Comparison of ENCODE assay signal across 20 cellular contexts in the genomic region with DNA sequence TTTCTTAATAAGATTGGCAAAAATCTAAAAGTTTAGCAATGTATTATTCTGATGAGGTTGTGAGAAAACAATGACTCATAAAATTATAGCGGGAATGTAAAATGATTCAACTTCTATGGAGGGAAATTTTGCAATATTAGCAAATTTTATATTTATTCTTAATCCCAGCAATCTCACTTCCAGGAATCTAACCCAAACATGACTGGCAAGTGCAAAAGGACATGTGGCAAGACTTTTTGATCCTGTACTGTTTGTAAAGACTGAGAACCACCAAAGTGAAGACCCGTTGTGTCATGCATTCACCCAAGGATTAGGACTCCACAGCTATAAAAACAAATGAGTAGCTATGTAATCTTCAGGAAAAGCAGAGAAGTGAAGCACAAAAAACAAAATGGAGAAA.
DNase-seq lines count a peak whose midpoint lies in the region; FAIRE-seq and TF ChIP-seq lines count a peak whose summit lies in the region.
"Had no signal": no experiment of that assay in that cellular context is flagged by ENCODE, and none has a peak within 500 bp of the region (broad histone marks: within the 10 kb centered on the region; RNA-seq: fewer than 3 reads in every experiment).

No MANE protein-coding gene starts in this region.

- no peaks in the 10 kb centered on the region for H3K27me3 ChIP-seq in small intestine (ENCODE audit: control insufficient read depth in 2 of 2, insufficient read depth in 2 of 2, low read length in 2 of 2)
- H3K27me3 ChIP-seq: SJCRH30 had no signal

- WGBS in small intestine, 3 donors = 80 to 88% (median 86%) methylated on average over 2 of the region's 2 CpGs

- H3K27ac ChIP-seq in small intestine (ENCODE audit: low read depth in 1 of 2, low read length in 1 of 2) = no peak overlapping the region
- H3K27ac ChIP-seq: RWPE1, SJCRH30 had no signal

- H3K4me3 ChIP-seq in choroid plexus epithelial cell (ENCODE audit: low read depth, low read length) = no peak overlapping the region
- no peak overlapping the region for H3K4me3 ChIP-seq in small intestine (ENCODE audit: low read depth in 1 of 2, low read length in 2 of 2)
- H3K4me3 ChIP-seq: SJCRH30 had no signal

- DNase-seq in H54 (ENCODE audit: insufficient read length, low spot score) = no peak
- DNase-seq in MV-4-11 (lab: John Stamatoyannopoulos, UW) = peak; percentile 13
- DNase-seq in choroid plexus epithelial cell (ENCODE audit: low read depth) = peak; percentile 25
- DNase-seq in non-pigmented ciliary epithelial cell (ENCODE audit: low read depth) = peak; percentile 3
- no peak for DNase-seq in central memory CD4-positive, alpha-beta T cell
- DNase-seq in stimulated activated naive CD4-positive, alpha-beta T cell treated with Interleukin-2 at 50 U/mL for 16 hours (lab: John Stamatoyannopoulos, UW) = no peak
- no peak for DNase-seq in small intestine
- no peak for DNase-seq in HK-2 (ENCODE audit: unreplicated experiment)
- DNase-seq: Caco-2; CD4-positive, CD25-positive, alpha-beta regulatory T cell; DMS53; GOT3; HFFc6; KBM-7; NCI-H1092; NCI-H146; NCI-H2081; NCI-H774 had no signal

- no peak for TF ChIP-seq CTCF in choroid plexus epithelial cell (conservative IDR thresholded peaks at IDR 0.05; ENCODE audit: low read depth, low read length)

- no peaks in the 10 kb centered on the region for H3K36me3 ChIP-seq in small intestine (ENCODE audit: control insufficient read depth in 2 of 2, insufficient read depth in 2 of 2, low read length in 2 of 2)
- H3K36me3 ChIP-seq: SJCRH30 had no signal

- no peaks in the 10 kb centered on the region for H3K9me3 ChIP-seq in small intestine (ENCODE audit: control insufficient read depth, low read depth)
- H3K9me3 ChIP-seq: Caco-2, SJCRH30 had no signal

- TF ChIP-seq POLR2A in H54 (IDR thresholded peaks at IDR 0.05; ENCODE audit: low read depth, low read length) = no peak

- FAIRE-seq in H54 (lab: Jason Lieb, UNC) (peak; percentile 33), small intestine (lab: Jason Lieb, UNC) (no peak)

- no peaks in the 10 kb centered on the region for H3K4me1 ChIP-seq in small intestine (ENCODE audit: control insufficient read depth in 2 of 2, insufficient read depth in 1 of 2, low read depth in 1 of 2, low read length in 1 of 2)
- H3K4me1 ChIP-seq: Caco-2, SJCRH30 had no signal

Comparison
In these comparisons a context has a peak if more than half of its experiments do, and no peak if none do; other contexts are left out.
1. DNase-seq: peak in MV-4-11 (single experiment), choroid plexus epithelial cell (single experiment) and non-pigmented ciliary epithelial cell (single experiment); none in H54 (single experiment), central memory CD4-positive, alpha-beta T cell (single experiment), stimulated activated naive CD4-positive, alpha-beta T cell treated with Interleukin-2 at 50 U/mL for 16 hours (single experiment), small intestine (single experiment) and HK-2 (single experiment).